Comparison of ENCODE assay signal across 1 cellular context in genomic region chr16:635573-636205, GRCh38.
TF ChIP-seq lines count a peak whose summit lies in the region.

No MANE protein-coding gene starts in this region.

TF ChIP-seq in HepG2, 621 proteins besides CTCF, POLR2A, EP300 and RAD21 (continued from another document):
- no peak for TF ChIP-seq CEBPZ (IDR thresholded peaks at IDR 0.05; ENCODE audit: low read length)
- TF ChIP-seq HMGA1 (CRISPR knock-in tag; conservative IDR thresholded peaks at IDR 0.05), result no peak
- no peak for TF ChIP-seq TERF1 (CRISPR knock-in tag; IDR thresholded peaks at IDR 0.05)
- peak; percentile 40; the same call in 1 of the 2 replicates for TF ChIP-seq MEIS1 (CRISPR knock-in tag; IDR thresholded peaks at IDR 0.05; ENCODE audit: borderline replicate concordance)
- TF ChIP-seq ZNF138 (CRISPR knock-in tag; IDR thresholded peaks at IDR 0.05; ENCODE audit: low read depth), result 0 out of 2 replicates have a peak, but pooled peaks have one; percentile 14
- TF ChIP-seq ZNF670 (CRISPR knock-in tag; IDR thresholded peaks at IDR 0.05; ENCODE audit: borderline replicate concordance), result no peak
- no peak for TF ChIP-seq NFAT5 (CRISPR knock-in tag; IDR thresholded peaks at IDR 0.05)
- 0 out of 2 replicates have a peak, but pooled peaks have one; percentile 14 for TF ChIP-seq ZNF619 (CRISPR knock-in tag; IDR thresholded peaks at IDR 0.05)
- no peak for TF ChIP-seq ARNT (IDR thresholded peaks at IDR 0.05)
- TF ChIP-seq ATF1 (CRISPR knock-in tag; IDR thresholded peaks at IDR 0.05), result no peak
- TF ChIP-seq SALL2 (CRISPR knock-in tag; IDR thresholded peaks at IDR 0.05), result 0 out of 2 replicates have a peak, but pooled peaks have one; percentile 63
